Comparison of ENCODE assay signal across 8 cellular contexts in the genomic region with DNA sequence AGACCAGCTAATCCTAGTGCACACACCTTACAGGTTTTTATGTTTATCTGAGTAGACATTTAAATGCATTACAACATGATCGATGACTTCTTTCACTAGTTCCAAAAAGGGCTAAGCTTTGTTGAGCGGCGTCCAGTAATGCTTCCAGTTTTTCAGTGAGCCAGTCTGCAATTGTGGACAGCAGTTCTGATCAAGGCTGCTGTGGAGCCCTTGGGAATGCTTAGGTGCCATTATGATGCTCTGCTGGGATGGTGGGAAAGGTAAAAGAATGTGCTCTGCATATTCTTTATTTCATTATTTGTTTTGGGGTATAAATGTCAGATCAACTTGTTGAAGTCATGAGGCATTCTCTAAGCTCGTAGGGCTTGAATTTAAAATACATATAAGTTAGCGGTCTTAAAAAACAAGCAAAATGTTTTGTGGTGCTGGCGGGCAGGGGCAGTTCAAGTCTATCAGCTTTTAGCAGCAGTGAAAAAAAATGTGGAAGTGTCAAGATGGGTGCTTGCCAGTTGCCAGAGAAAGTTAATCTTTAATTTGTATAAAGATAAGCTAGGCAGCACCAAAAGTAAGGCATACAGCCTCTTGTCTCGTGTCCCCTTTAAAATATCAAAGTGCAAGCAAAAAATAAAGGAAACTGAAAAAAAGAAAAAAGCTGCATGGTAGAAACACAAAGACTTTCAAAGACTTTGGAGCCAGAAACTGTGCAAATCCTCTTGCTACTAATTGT. TPM values are rescaled to one million over a fixed set of nuclear protein-coding genes. Genes with fewer than 3 reads are reported as not detected.
DNase-seq lines count a peak whose midpoint lies in the region; ATAC-seq and TF ChIP-seq lines count a peak whose summit lies in the region.

No MANE protein-coding gene starts in this region.

- H3K4me1 ChIP-seq in effector memory CD4-positive, alpha-beta T cell (ENCODE audit: control insufficient read depth, insufficient read depth, low read length, poor library complexity, severe bottlenecking): peaks cover 20% of the 10 kb centered on the region
- H3K4me1 ChIP-seq in neutrophil (ENCODE audit: control insufficient read depth in 1 of 2, insufficient read depth in 1 of 2, low read depth in 1 of 2, low read length in 1 of 2): peaks cover 32 to 42% of the 10 kb centered on the region in 2 experiments

- H3K4me3 ChIP-seq in effector memory CD4-positive, alpha-beta T cell (ENCODE audit: insufficient read depth, low read depth, low read length, poor library complexity, severe bottlenecking): peak overlapping the region; percentile 70
- peak overlapping the region; percentile 75 to 87 for H3K4me3 ChIP-seq in neutrophil (ENCODE audit: low read depth in 1 of 2, low read length in 1 of 2)

- ATAC-seq in HG02763 (IDR thresholded peaks at IDR 0.05; ENCODE audit: unreplicated experiment) (no peak), HG03521 (IDR thresholded peaks at IDR 0.05; ENCODE audit: unreplicated experiment) (no peak)

- H3K27ac ChIP-seq in effector memory CD4-positive, alpha-beta T cell (ENCODE audit: insufficient read depth, low read length, poor library complexity, severe bottlenecking): peak overlapping the region; percentile 84
- peak overlapping the region; percentile 94 for H3K27ac ChIP-seq in neutrophil

- H3K36me3 Mint-ChIP-seq in Calu3 (ENCODE audit: insufficient read depth, unreplicated experiment): peaks cover 52% of the 10 kb centered on the region

- H3K36me3 ChIP-seq in effector memory CD4-positive, alpha-beta T cell (ENCODE audit: control insufficient read depth, insufficient read depth, low read length): no peaks in the 10 kb centered on the region
- H3K36me3 ChIP-seq in neutrophil: peaks cover 6% of the 10 kb centered on the region

- intact Hi-C loops in Calu3 (cut with micrococcal nuclease; ENCODE audit: unreplicated experiment): loop anchor here (2.0 to 5.0 kb wide), 3 partner anchors 75 to 210 kb away; no protein-coding TSS in a partner anchor

- H3K4me1 Mint-ChIP-seq in Calu3 (ENCODE audit: low read depth, unreplicated experiment): peaks cover 17% of the 10 kb centered on the region

- BruUV-seq in Calu3 (replicated peaks; lab: Mats Ljungman, UMichigan): no TSS peak

- no peak for DNase-seq in Calu3
- peak; percentile 30 for DNase-seq in NAMALWA (ENCODE audit: low spot score)
- DNase-seq in effector memory CD4-positive, alpha-beta T cell: no peak
- DNase-seq in NCI-H2107 treated with DMSO at 0.1 percent for 48 hours (lab: John Stamatoyannopoulos, UW; ENCODE audit: unreplicated experiment): no peak
- no peak for DNase-seq in inferior parietal cortex (ENCODE audit: extremely low spot score)

- H3K27me3 Mint-ChIP-seq in Calu3 (ENCODE audit: unreplicated experiment): no peaks in the 10 kb centered on the region

- CTCF ChIA-PET in Calu3 (lab: Charles Lee): interaction anchor here (0.7 kb wide), 1 partner anchor 209 kb away, joined by 3 read pairs; no protein-coding TSS in a partner anchor

- H3K9me3 ChIP-seq in effector memory CD4-positive, alpha-beta T cell (ENCODE audit: control insufficient read depth, low read length): no peaks in the 10 kb centered on the region
- H3K9me3 ChIP-seq in neutrophil: no peaks in the 10 kb centered on the region

- H3K27me3 ChIP-seq in effector memory CD4-positive, alpha-beta T cell (replicated peaks; ENCODE audit: control insufficient read depth, insufficient read depth, low read length, poor library complexity, severe bottlenecking): no peaks in the 10 kb centered on the region
- H3K27me3 ChIP-seq in neutrophil: no peaks in the 10 kb centered on the region

- peak overlapping the region; percentile 97 for H3K4me3 Mint-ChIP-seq in Calu3 (ENCODE audit: low read depth, unreplicated experiment)

- no peaks in the 10 kb centered on the region for H3K9me3 Mint-ChIP-seq in Calu3 (ENCODE audit: low read depth, unreplicated experiment)

- no peak for TF ChIP-seq CTCF in Calu3 (IDR thresholded peaks at IDR 0.05; ENCODE audit: unreplicated experiment)
- no peak for TF ChIP-seq CTCF in neutrophil (IDR thresholded peaks at IDR 0.05)

- peak overlapping the region; percentile 99 for H3K27ac Mint-ChIP-seq in Calu3 (ENCODE audit: unreplicated experiment)

RNA-seq across cellular contexts. Expression of a gene that starts 5.8 kb away (rescaled TPM):
- total RNA-seq in Calu3 (2022): 46.7 and 53.5 TPM in 2 replicates
